25 cellular contexts compared by ENCODE assay signal in genomic region chr6:20448828-20449227, GRCh38.
"Had no signal": no experiment of that assay in that cellular context is flagged by ENCODE, and none has a peak within 500 bp of the region (broad histone marks: within the 10 kb centered on the region; RNA-seq: fewer than 3 reads in every experiment).

No MANE protein-coding gene starts in this region.

- H3K9me3 Mint-ChIP-seq: activated naive CD4-positive, alpha-beta T cell treated with anti-CD3 and anti-CD28 coated beads, Interleukin-2, amount 50 U/mL, for 24 hours; activated T-helper 1 cell treated with anti-CD3 and anti-CD28 coated beads, Interleukin-12 subunit alpha, Interleukin-12 subunit beta, Interleukin-2, Interleukin-4 antibody, amounts not matched to agents 30 ng/mL and 10 ng/mL and 1 ng/mL, durations not matched to agents 14 hours and 24 hours and 36 hours; effector memory CD8-positive, alpha-beta T cell; stimulated activated naive CD8-positive, alpha-beta T cell treated with anti-CD3 and anti-CD28 coated beads, Interleukin-15, Interleukin-2, amounts not matched to agents 100 ng/mL and 50 ng/mL, for 24 hours had no signal

- H3K27ac Mint-ChIP-seq: activated CD8-positive, alpha-beta T cell treated with anti-CD3 and anti-CD28 coated beads, Interleukin-2, amount 10 ng/mL, durations not matched to agents 7 days and 5 days; activated naive CD4-positive, alpha-beta T cell treated with anti-CD3 and anti-CD28 coated beads, Interleukin-2, amount 50 U/mL, for 24 hours; activated T-helper 1 cell treated with anti-CD3 and anti-CD28 coated beads, Interleukin-12 subunit alpha, Interleukin-12 subunit beta, Interleukin-2, Interleukin-4 antibody, amounts not matched to agents 30 ng/mL and 10 ng/mL and 1 ng/mL, durations not matched to agents 14 hours and 24 hours and 36 hours; stimulated activated naive CD8-positive, alpha-beta T cell treated with anti-CD3 and anti-CD28 coated beads, Interleukin-15, Interleukin-2, amounts not matched to agents 100 ng/mL and 50 ng/mL, for 24 hours had no signal

- H3K27me3 ChIP-seq: body of pancreas, dorsolateral prefrontal cortex, ovary, thyroid gland had no signal

- DNase-seq: activated CD4-positive, alpha-beta T cell treated with anti-CD3 and anti-CD28 coated beads, Interleukin-2, amount 50 U/mL, for 1 hour; activated CD8-positive, alpha-beta T cell treated with anti-CD3 and anti-CD28 coated beads, Interleukin-2, amount 10 ng/mL, durations not matched to agents 7 days and 5 days; activated gamma-delta T cell treated with Interleukin-2 at 50 U/mL for 16 hours; anterior cingulate cortex; body of pancreas; caudate nucleus; dorsolateral prefrontal cortex; effector memory CD8-positive, alpha-beta T cell; foreskin melanocyte; hippocampal formation; lower lobe of right lung; naive thymus-derived CD8-positive, alpha-beta T cell; ovary; right cardiac atrium; stimulated activated CD4-positive, alpha-beta T cell treated with anti-CD3 and anti-CD28 coated beads, Interleukin-1b, Interleukin-23, amount 100 ng/mL, for 48 hours; substantia nigra; SW 1271; T-helper 2 cell; thyroid gland had no signal

- H3K4me3 ChIP-seq: body of pancreas, dorsolateral prefrontal cortex, lower lobe of right lung, ovary, thyroid gland had no signal

- H3K36me3 ChIP-seq: lower lobe of right lung, ovary, thyroid gland had no signal

- H3K27me3 Mint-ChIP-seq: activated naive CD4-positive, alpha-beta T cell treated with anti-CD3 and anti-CD28 coated beads, Interleukin-2, amount 50 U/mL, for 24 hours; effector memory CD8-positive, alpha-beta T cell; naive thymus-derived CD8-positive, alpha-beta T cell; stimulated activated naive CD8-positive, alpha-beta T cell treated with anti-CD3 and anti-CD28 coated beads, Interleukin-15, Interleukin-2, amounts not matched to agents 100 ng/mL and 50 ng/mL, for 24 hours had no signal

- FAIRE-seq: endothelial cell of umbilical vein had no signal

- H3K9me3 ChIP-seq: body of pancreas, lower lobe of right lung, ovary, thyroid gland had no signal

- ATAC-seq: activated CD4-positive, CD25-positive, alpha-beta regulatory T cell treated with anti-CD3 and anti-CD28 coated beads, Interleukin-2, amount 50 U/mL, for 24 hours; activated CD8-positive, alpha-beta T cell treated with anti-CD3 and anti-CD28 coated beads, Interleukin-2, amount 10 ng/mL, durations not matched to agents 7 days and 5 days; body of pancreas; effector memory CD8-positive, alpha-beta T cell; esophagus mucosa; lower lobe of right lung; naive thymus-derived CD8-positive, alpha-beta T cell; right cardiac atrium had no signal

- H3K4me1 ChIP-seq: body of pancreas, lower lobe of right lung had no signal

- H3K4me3 Mint-ChIP-seq: activated CD8-positive, alpha-beta T cell treated with anti-CD3 and anti-CD28 coated beads, Interleukin-2, amount 10 ng/mL, durations not matched to agents 7 days and 5 days; activated naive CD4-positive, alpha-beta T cell treated with anti-CD3 and anti-CD28 coated beads, Interleukin-2, amount 50 U/mL, for 24 hours; activated T-helper 1 cell treated with anti-CD3 and anti-CD28 coated beads, Interleukin-12 subunit alpha, Interleukin-12 subunit beta, Interleukin-2, Interleukin-4 antibody, amounts not matched to agents 30 ng/mL and 10 ng/mL and 1 ng/mL, durations not matched to agents 14 hours and 24 hours and 36 hours; effector memory CD8-positive, alpha-beta T cell; naive thymus-derived CD8-positive, alpha-beta T cell; stimulated activated naive CD8-positive, alpha-beta T cell treated with anti-CD3 and anti-CD28 coated beads, Interleukin-15, Interleukin-2, amounts not matched to agents 100 ng/mL and 50 ng/mL, for 24 hours had no signal

- H3K27ac ChIP-seq: body of pancreas, dorsolateral prefrontal cortex, lower lobe of right lung, ovary had no signal
